8 cellular contexts compared by ENCODE assay signal in genomic region chr6:117906905-117907599, GRCh38. TPM values are rescaled to one million over a fixed set of nuclear protein-coding genes. Genes with fewer than 3 reads are reported as not detected.
DNase-seq lines count a peak whose midpoint lies in the region; ATAC-seq and TF ChIP-seq lines count a peak whose summit lies in the region.

SLC35F1 (plus strand) TSS chr6:117907264.

- TF ChIP-seq CTCF in astrocyte of the cerebellum (IDR thresholded peaks at IDR 0.05; ENCODE audit: low read depth, low read length, missing control alignments) (peak; percentile 48), gastrocnemius medialis (IDR thresholded peaks at IDR 0.05 in 4 of 5, conservative IDR thresholded peaks at IDR 0.05 in 1 of 5) (peak in 2 of 5 experiments; percentile 34 to 35)

- no peaks in the 10 kb centered on the region for H3K36me3 ChIP-seq in gastrocnemius medialis

- no peak within 1 kb of the TSS for H3K27ac ChIP-seq in gastrocnemius medialis

- peak within 1 kb of the TSS; percentile 49 for H3K4me3 ChIP-seq in astrocyte of the cerebellum (ENCODE audit: low read depth, low read length)
- peak within 1 kb of the TSS; percentile 60 for H3K4me3 ChIP-seq in iPS-11a (ENCODE audit: low read depth, low read length)
- peak within 1 kb of the TSS; percentile 53 to 63 (median 58) for H3K4me3 ChIP-seq in gastrocnemius medialis

- no peaks in the 10 kb centered on the region for H3K9me3 ChIP-seq in gastrocnemius medialis

- H3K4me1 ChIP-seq in gastrocnemius medialis, result peaks cover 0 to 6% of the 10 kb centered on the region in 2 donors

- in situ Hi-C loops in astrocyte of the cerebellum (cut with HindIII; ENCODE audit: low sequenced_read_pairs) (no loop called here), gastrocnemius medialis (cut with MboI; ENCODE audit: low sequenced_read_pairs in 4 of 4) (no loop called here)

- intact Hi-C loops in gastrocnemius medialis (cut with DNase I; ENCODE audit: low total_unique reads), result no loop called here

- DNase-seq in Ammon's horn (ENCODE audit: low spot score) (peak; percentile 69), NCI-H774 (lab: John Stamatoyannopoulos, UW) (peak; percentile 72), astrocyte of the cerebellum (ENCODE audit: low read depth) (peak; percentile 13), gastrocnemius medialis (no peak), DMS153 treated with DMSO at 0.1 percent for 48 hours (lab: John Stamatoyannopoulos, UW; ENCODE audit: unreplicated experiment) (no peak)

- H3K27me3 ChIP-seq in gastrocnemius medialis, result peaks cover 23 to 40% (median 23%) of the 10 kb centered on the region in 3 donors

- peak; percentile 47 for ATAC-seq in GM18858 (IDR thresholded peaks at IDR 0.05; ENCODE audit: unreplicated experiment)
- ATAC-seq in HG03064 (IDR thresholded peaks at IDR 0.05; ENCODE audit: low read depth, unreplicated experiment), result peak; percentile 66
- peak; percentile 30 to 36 for ATAC-seq in gastrocnemius medialis

- no peak for TF ChIP-seq POLR2A in gastrocnemius medialis (IDR thresholded peaks at IDR 0.05)

RNA-seq across cellular contexts. Expression of gene SLC35F1, which starts in this region (rescaled TPM):
- under 1 TPM in 2 of 4 donors, not detected in 2; 0.13 to 0.29 TPM for total RNA-seq in gastrocnemius medialis

Comparison
In these comparisons a context has a peak if more than half of its experiments do, and no peak if none do; other contexts are left out.
1. Peak in ATAC-seq and H3K4me3 ChIP-seq in gastrocnemius medialis; RNA of the gene not detected or under 1 TPM.
2. DNase-seq: peak in Ammon's horn (single experiment), NCI-H774 (single experiment) and astrocyte of the cerebellum (single experiment); none in gastrocnemius medialis (0 of 2) and DMS153 treated with DMSO at 0.1 percent for 48 hours (single experiment).
3. Peak in every context shown above with its lines, with median percentiles within 50 percentile points of each other: ATAC-seq and H3K4me3 ChIP-seq.